Comparison of ENCODE assay signal across 13 cellular contexts in the genomic region with DNA sequence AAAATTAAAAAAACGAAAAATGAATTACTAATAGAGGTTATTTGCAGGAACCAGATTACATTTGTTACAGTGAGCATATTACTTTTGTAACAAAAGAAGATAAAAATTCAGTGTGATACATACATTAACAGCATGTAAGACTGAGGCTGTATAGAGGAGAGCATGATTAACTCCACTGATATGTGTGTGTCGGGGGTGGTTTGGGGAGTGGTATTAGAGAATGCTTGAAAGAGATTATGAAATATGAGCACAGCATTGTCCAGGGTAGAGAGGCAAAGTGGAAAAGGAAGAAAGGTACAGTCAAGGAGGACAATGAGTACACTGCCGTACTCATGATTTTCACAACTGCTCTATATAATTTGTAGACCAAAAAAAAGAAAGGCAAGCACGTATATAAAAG.
"Had no signal": no experiment of that assay in that cellular context is flagged by ENCODE, and none has a peak within 500 bp of the region (broad histone marks: within the 10 kb centered on the region; RNA-seq: fewer than 3 reads in every experiment).

No MANE protein-coding gene starts in this region.

- H3K9me3 ChIP-seq: pancreas, tibial nerve, vagina had no signal

- H3K27me3 ChIP-seq: pancreas, tibial nerve, vagina had no signal

- H3K36me3 ChIP-seq: pancreas, tibial nerve, vagina had no signal

- DNase-seq: activated CD4-positive, alpha-beta memory T cell treated with anti-CD3 and anti-CD28 coated beads for 36 hours; activated CD4-positive, alpha-beta T cell treated with anti-CD3 and anti-CD28 coated beads for 36 hours; activated CD8-positive, alpha-beta memory T cell treated with anti-CD3 and anti-CD28 coated beads, Interleukin-2, amount 10 ng/mL, durations not matched to agents 7 days and 5 days; activated naive CD4-positive, alpha-beta T cell treated with anti-CD3 and anti-CD28 coated beads, Interleukin-2, amount 10 ng/mL, durations not matched to agents 7 days and 5 days; activated T-cell treated with anti-CD3 and anti-CD28 coated beads, Interleukin-2, amount 50 U/mL, for 1 hour; effector memory CD8-positive, alpha-beta T cell; pancreas; stimulated activated CD4-positive, alpha-beta T cell treated with anti-CD3 and anti-CD28 coated beads, Interleukin-2, amount 100 ng/mL, for 48 hours; stimulated activated naive CD4-positive, alpha-beta T cell; substantia nigra had no signal

- FAIRE-seq: islet of Langerhans had no signal

- H3K4me1 ChIP-seq: vagina had no signal

- H3K4me3 ChIP-seq: pancreas, tibial nerve, vagina had no signal

- H3K27ac ChIP-seq: pancreas, tibial nerve, vagina had no signal
